23 cellular contexts compared by ENCODE assay signal in the genomic region with DNA sequence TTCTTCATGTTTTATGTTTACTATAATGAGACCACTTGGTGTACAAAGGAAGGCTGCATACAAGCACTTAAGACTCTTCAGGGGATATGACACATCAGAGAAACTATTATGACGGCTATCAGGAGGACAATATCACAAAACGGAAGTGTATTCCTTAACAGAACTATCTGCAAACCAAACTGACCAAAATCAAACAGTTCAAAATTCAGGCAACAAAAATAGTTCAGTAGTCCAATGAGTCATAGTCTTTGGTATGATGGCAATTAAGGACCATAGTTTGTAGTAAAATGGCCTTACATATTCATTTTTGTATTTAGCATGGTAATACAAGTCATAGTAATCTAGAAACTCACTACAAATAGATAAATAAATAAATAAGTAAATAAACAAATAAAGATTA.
DNase-seq lines count a peak whose midpoint lies in the region; ATAC-seq and TF ChIP-seq lines count a peak whose summit lies in the region.
"Had no signal": no experiment of that assay in that cellular context is flagged by ENCODE, and none has a peak within 500 bp of the region (broad histone marks: within the 10 kb centered on the region; RNA-seq: fewer than 3 reads in every experiment).

No MANE protein-coding gene starts in this region.

- H3K9me3 Mint-ChIP-seq in activated naive CD8-positive, alpha-beta T cell treated with anti-CD3 and anti-CD28 coated beads, Interleukin-2, amount 50 U/mL, for 24 hours: peaks cover 17% of the 10 kb centered on the region

- no peak overlapping the region for H3K9ac ChIP-seq in adipocyte (ENCODE audit: low read length)

- no peaks in the 10 kb centered on the region for H3K27me3 ChIP-seq in adipocyte (replicated peaks; ENCODE audit: control insufficient read depth, insufficient read depth, low read length)
- no peaks in the 10 kb centered on the region for H3K27me3 ChIP-seq in BE2C
- H3K27me3 ChIP-seq: ovary had no signal

- no peak overlapping the region for H3K4me3 Mint-ChIP-seq in activated naive CD8-positive, alpha-beta T cell treated with anti-CD3 and anti-CD28 coated beads, Interleukin-2, amount 50 U/mL, for 24 hours
- H3K4me3 Mint-ChIP-seq: activated CD4-positive, alpha-beta memory T cell treated with anti-CD3 and anti-CD28 coated beads, Interleukin-2, amount 10 ng/mL, durations not matched to agents 7 days and 5 days; activated naive CD4-positive, alpha-beta T cell treated with anti-CD3 and anti-CD28 coated beads for 36 hours; activated T-cell treated with anti-CD3 and anti-CD28 coated beads, Interleukin-2, amount 50 U/mL, for 24 hours; T-helper 17 cell had no signal

- H3K27ac Mint-ChIP-seq in activated naive CD8-positive, alpha-beta T cell treated with anti-CD3 and anti-CD28 coated beads, Interleukin-2, amount 50 U/mL, for 24 hours: no peak overlapping the region
- H3K27ac Mint-ChIP-seq: activated CD4-positive, alpha-beta memory T cell treated with anti-CD3 and anti-CD28 coated beads, Interleukin-2, amount 10 ng/mL, durations not matched to agents 7 days and 5 days; activated naive CD4-positive, alpha-beta T cell treated with anti-CD3 and anti-CD28 coated beads for 36 hours; activated T-cell treated with anti-CD3 and anti-CD28 coated beads, Interleukin-2, amount 50 U/mL, for 24 hours; T-helper 17 cell had no signal

- TF ChIP-seq CTCF in AG10803 (conservative IDR thresholded peaks at IDR 0.05; ENCODE audit: low read length): no peak
- TF ChIP-seq CTCF in foreskin fibroblast (IDR thresholded peaks at IDR 0.05; ENCODE audit: low read depth, low read length): no peak
- no peak for TF ChIP-seq CTCF in BE2C (IDR thresholded peaks at IDR 0.05; ENCODE audit: low read depth, low read length)

- H3K4me3 ChIP-seq in AG10803 (ENCODE audit: low read length) (no peak overlapping the region), adipocyte (ENCODE audit: low read length) (no peak overlapping the region), foreskin fibroblast (ENCODE audit: low read depth in 1 of 2, low read length in 2 of 2) (no peak overlapping the region), BE2C (ENCODE audit: low read depth, low read length) (no peak overlapping the region)
- H3K4me3 ChIP-seq: lung, ovary had no signal

- H3K27me3 Mint-ChIP-seq in activated naive CD8-positive, alpha-beta T cell treated with anti-CD3 and anti-CD28 coated beads, Interleukin-2, amount 50 U/mL, for 24 hours: no peaks in the 10 kb centered on the region
- H3K27me3 Mint-ChIP-seq: activated CD4-positive, alpha-beta memory T cell treated with anti-CD3 and anti-CD28 coated beads, Interleukin-2, amount 10 ng/mL, durations not matched to agents 7 days and 5 days; activated T-cell treated with anti-CD3 and anti-CD28 coated beads, Interleukin-2, amount 50 U/mL, for 24 hours; T-helper 17 cell had no signal

- H3K36me3 ChIP-seq in adipocyte (ENCODE audit: control insufficient read depth, insufficient read depth, low read length, severe bottlenecking): no peaks in the 10 kb centered on the region
- H3K36me3 ChIP-seq in BE2C: no peaks in the 10 kb centered on the region
- H3K36me3 ChIP-seq: ovary had no signal

- DNase-seq in AG10803 (ENCODE audit: low read depth): peak; percentile 22
- peak; percentile 69 for DNase-seq in HS-5 (ENCODE audit: low read depth)
- DNase-seq in adipocyte (ENCODE audit: low read depth): peak; percentile 47
- peak; percentile 24 to 50 for DNase-seq in foreskin fibroblast
- no peak for DNase-seq in activated naive CD8-positive, alpha-beta T cell treated with anti-CD3 and anti-CD28 coated beads, Interleukin-2, amount 50 U/mL, for 24 hours
- DNase-seq in BE2C: no peak
- DNase-seq: activated CD4-positive, alpha-beta memory T cell treated with anti-CD3 and anti-CD28 coated beads, Interleukin-2, amount 10 ng/mL, durations not matched to agents 7 days and 5 days; activated naive CD4-positive, alpha-beta T cell treated with anti-CD3 and anti-CD28 coated beads for 36 hours; activated T-cell treated with anti-CD3 and anti-CD28 coated beads, Interleukin-2, amount 50 U/mL, for 24 hours; AML-193; Caco-2; MM.1S; NCI-H1930; NCI-H524 treated with DMSO at 0.1 percent for 48 hours; ovary; SIG-M5; stimulated activated naive CD4-positive, alpha-beta T cell treated with Interleukin-2 at 50 U/mL for 16 hours; T-helper 17 cell; trophoblast cell had no signal

- ATAC-seq in GM19351 (IDR thresholded peaks at IDR 0.05; ENCODE audit: unreplicated experiment) (no peak), HG02763 (IDR thresholded peaks at IDR 0.05; ENCODE audit: unreplicated experiment) (no peak)
- ATAC-seq in activated naive CD8-positive, alpha-beta T cell treated with anti-CD3 and anti-CD28 coated beads, Interleukin-2, amount 50 U/mL, for 24 hours: no peak
- ATAC-seq: sciatic nerve, T-helper 17 cell had no signal

- no peaks in the 10 kb centered on the region for H3K4me1 Mint-ChIP-seq in activated naive CD8-positive, alpha-beta T cell treated with anti-CD3 and anti-CD28 coated beads, Interleukin-2, amount 50 U/mL, for 24 hours
- H3K4me1 Mint-ChIP-seq: activated CD4-positive, alpha-beta memory T cell treated with anti-CD3 and anti-CD28 coated beads, Interleukin-2, amount 10 ng/mL, durations not matched to agents 7 days and 5 days; T-helper 17 cell had no signal

- H3K4me1 ChIP-seq in adipocyte (ENCODE audit: control insufficient read depth, insufficient read depth, low read length): no peaks in the 10 kb centered on the region
- no peaks in the 10 kb centered on the region for H3K4me1 ChIP-seq in BE2C

- no peaks in the 10 kb centered on the region for H3K36me3 Mint-ChIP-seq in activated naive CD8-positive, alpha-beta T cell treated with anti-CD3 and anti-CD28 coated beads, Interleukin-2, amount 50 U/mL, for 24 hours (ENCODE audit: low read depth)

- no peaks in the 10 kb centered on the region for H3K9me3 ChIP-seq in adipocyte (ENCODE audit: control insufficient read depth, low read length)
- no peaks in the 10 kb centered on the region for H3K9me3 ChIP-seq in BE2C
- H3K9me3 ChIP-seq: Caco-2, ovary had no signal

Comparison
In these comparisons a context has a peak if more than half of its experiments do, and no peak if none do; other contexts are left out.
1. DNase-seq: peak in AG10803 (single experiment), HS-5 (single experiment), adipocyte (single experiment) and foreskin fibroblast (2 of 2); none in activated naive CD8-positive, alpha-beta T cell treated with anti-CD3 and anti-CD28 coated beads, Interleukin-2, amount 50 U/mL, for 24 hours (single experiment) and BE2C (single experiment).